In genomic region chr3:45923755-45924154, GRCh38 we compare ENCODE assay signal across 20 cellular contexts. TPM values are rescaled to one million over a fixed set of nuclear protein-coding genes. Genes with fewer than 3 reads are reported as not detected.
A peak's percentile ranks its signal among the peaks of the same experiment; 100 is the strongest.
DNase-seq lines count a peak whose midpoint lies in the region; ATAC-seq and TF ChIP-seq lines count a peak whose summit lies in the region.
"Had no signal": no experiment of that assay in that cellular context is flagged by ENCODE, and none has a peak within 500 bp of the region (broad histone marks: within the 10 kb centered on the region; RNA-seq: fewer than 3 reads in every experiment).

No MANE protein-coding gene starts in this region.

- no peaks in the 10 kb centered on the region for H4K20me1 ChIP-seq in DND-41 (ENCODE audit: insufficient read depth, low read length)

- no peaks in the 10 kb centered on the region for H3K9me3 Mint-ChIP-seq in CD4-positive, alpha-beta memory T cell
- H3K9me3 Mint-ChIP-seq: activated naive CD8-positive, alpha-beta T cell treated with anti-CD3 and anti-CD28 coated beads, Interleukin-2, amount 10 ng/mL, durations not matched to agents 7 days and 5 days; CD14-positive monocyte; nephron progenitor cell had no signal

- DNase-seq in DND-41 (no peak), HS-5 (ENCODE audit: low read depth) (peak; percentile 68), astrocyte of the spinal cord (ENCODE audit: low read depth, low spot score) (peak; percentile 35), iris pigment epithelial cell (ENCODE audit: low read depth) (peak; percentile 34), putamen (ENCODE audit: low spot score) (no peak), hypothalamus (lab: John Stamatoyannopoulos, UW) (no peak)
- no peak for DNase-seq in CD4-positive, alpha-beta memory T cell
- DNase-seq in activated CD4-positive, alpha-beta T cell treated with anti-CD3 and anti-CD28 coated beads for 4 hours = no peak
- DNase-seq: activated naive CD8-positive, alpha-beta T cell treated with anti-CD3 and anti-CD28 coated beads, Interleukin-2, amount 10 ng/mL, durations not matched to agents 7 days and 5 days; DMS79 treated with DMSO at 0.1 percent for 48 hours; NCI-H1436; NCI-H345; nephron progenitor cell; stimulated activated CD4-positive, alpha-beta T cell treated with anti-CD3 and anti-CD28 coated beads, Interleukin-2, amount 100 ng/mL, for 48 hours; WERI-Rb-1 had no signal

- TF ChIP-seq CTCF in DND-41 (IDR thresholded peaks at IDR 0.05; ENCODE audit: borderline replicate concordance, extremely low read depth, low read length, poor library complexity, severe bottlenecking) (no peak), astrocyte of the spinal cord (IDR thresholded peaks at IDR 0.05; ENCODE audit: low read depth, low read length) (no peak)

- no peak overlapping the region for H2AFZ ChIP-seq in DND-41 (ENCODE audit: low read depth, low read length)

- H3K27ac Mint-ChIP-seq in CD4-positive, alpha-beta memory T cell = peak overlapping the region in 1 of 7 donors; percentile 79
- H3K27ac Mint-ChIP-seq: activated naive CD8-positive, alpha-beta T cell treated with anti-CD3 and anti-CD28 coated beads, Interleukin-2, amount 10 ng/mL, durations not matched to agents 7 days and 5 days had no signal

- H3K4me3 ChIP-seq in DND-41 (ENCODE audit: low read depth in 1 of 2, low read length in 2 of 2) (no peak overlapping the region), astrocyte of the spinal cord (ENCODE audit: low read depth, low read length) (no peak overlapping the region)
- no peak overlapping the region for H3K4me3 ChIP-seq in CD4-positive, alpha-beta memory T cell (ENCODE audit: low read length in 2 of 2)
- H3K4me3 ChIP-seq: lung, tibial artery had no signal

- H3K27me3 Mint-ChIP-seq in CD4-positive, alpha-beta memory T cell = no peaks in the 10 kb centered on the region
- H3K27me3 Mint-ChIP-seq: activated naive CD8-positive, alpha-beta T cell treated with anti-CD3 and anti-CD28 coated beads, Interleukin-2, amount 10 ng/mL, durations not matched to agents 7 days and 5 days had no signal

- H3K36me3 Mint-ChIP-seq in CD4-positive, alpha-beta memory T cell = peaks cover 61 to 82% of the 10 kb centered on the region in 2 donors

- ATAC-seq in DND-41 (ENCODE audit: insufficient read depth, low read depth) = no peak
- ATAC-seq: esophagus mucosa, HepG2 had no signal

- H3K27me3 ChIP-seq in DND-41 (ENCODE audit: insufficient read depth, low read length, poor library complexity) = no peaks in the 10 kb centered on the region
- no peaks in the 10 kb centered on the region for H3K27me3 ChIP-seq in CD4-positive, alpha-beta memory T cell (ENCODE audit: insufficient read depth, low read length)
- H3K27me3 ChIP-seq: tibial artery had no signal

- no peak overlapping the region for H3K9ac ChIP-seq in DND-41 (ENCODE audit: low read depth, low read length)

- H3K36me3 ChIP-seq in DND-41 (ENCODE audit: insufficient read depth, low read length) = peaks cover 91% of the 10 kb centered on the region
- peaks cover 38% of the 10 kb centered on the region for H3K36me3 ChIP-seq in CD4-positive, alpha-beta memory T cell (ENCODE audit: insufficient read depth, low read length)

- peak overlapping the region; percentile 99 for H3K27ac ChIP-seq in DND-41 (ENCODE audit: low read length)
- H3K27ac ChIP-seq in CD4-positive, alpha-beta memory T cell (ENCODE audit: low read depth, low read length) = no peak overlapping the region
- H3K27ac ChIP-seq: tibial artery, WERI-Rb-1 had no signal

- H3K4me1 ChIP-seq in DND-41 (ENCODE audit: insufficient read depth, low read length) = peaks cover 64% of the 10 kb centered on the region
- peaks cover 4% of the 10 kb centered on the region for H3K4me1 ChIP-seq in CD4-positive, alpha-beta memory T cell (ENCODE audit: insufficient read depth, low read length)
- H3K4me1 ChIP-seq: tibial artery had no signal

- intact Hi-C loops in CD4-positive, alpha-beta memory T cell (cut with micrococcal nuclease) = no loop called here

- H3K79me2 ChIP-seq in DND-41 (ENCODE audit: insufficient read depth, low read length) = peaks cover 96% of the 10 kb centered on the region

- no peaks in the 10 kb centered on the region for H3K9me3 ChIP-seq in DND-41 (ENCODE audit: insufficient read depth, low read length, severe bottlenecking)
- no peaks in the 10 kb centered on the region for H3K9me3 ChIP-seq in CD4-positive, alpha-beta memory T cell (ENCODE audit: control insufficient read depth in 1 of 2, low read length in 2 of 2)
- H3K9me3 ChIP-seq: tibial artery had no signal

- POLR2A ChIA-PET in CD4-positive, alpha-beta memory T cell (lab: Charles Lee; ENCODE audit: partially characterized antibody) = interaction anchor here (0.7 to 1.9 kb wide), 3 partner anchors 11 to 55 kb away, joined by 3 to 4 read pairs (median 4); no protein-coding TSS in a partner anchor

- H3K4me1 Mint-ChIP-seq in CD4-positive, alpha-beta memory T cell = peaks cover 7 to 16% (median 12%) of the 10 kb centered on the region in 4 donors
- H3K4me1 Mint-ChIP-seq: CD14-positive monocyte, nephron progenitor cell had no signal

- CTCF ChIA-PET in CD4-positive, alpha-beta memory T cell (lab: Charles Lee; ENCODE audit: partially characterized antibody) = no interaction called here

- no peak overlapping the region for H3K4me2 ChIP-seq in DND-41 (ENCODE audit: insufficient read depth, low read length)

- in situ Hi-C loops in astrocyte of the spinal cord (cut with HindIII; ENCODE audit: low sequenced_read_pairs) = no loop called here

- H3K4me3 Mint-ChIP-seq in CD4-positive, alpha-beta memory T cell = no peak overlapping the region
- H3K4me3 Mint-ChIP-seq: activated naive CD8-positive, alpha-beta T cell treated with anti-CD3 and anti-CD28 coated beads, Interleukin-2, amount 10 ng/mL, durations not matched to agents 7 days and 5 days; CD14-positive monocyte; nephron progenitor cell had no signal

RNA-seq across cellular contexts. Expression of gene CXCR6, which starts 19.5 kb away (rescaled TPM):
- total RNA-seq in CD4-positive, alpha-beta memory T cell = 1 to 10 TPM; 8.6 to 9.6 TPM
- 10 to 100 TPM in 1 of 2 donors, 1 to 10 TPM in 1; 6.1 to 13.6 TPM for polyA plus RNA-seq in CD4-positive, alpha-beta memory T cell
- total RNA-seq: HepG2 had no signal
- polyA plus RNA-seq: HepG2 had no signal

RNA-seq across cellular contexts. Expression of gene CCR9, which starts 37.4 kb away (rescaled TPM):
- 1 to 10 TPM; 4.0 to 4.5 TPM for total RNA-seq in CD4-positive, alpha-beta memory T cell
- polyA plus RNA-seq in CD4-positive, alpha-beta memory T cell = 1 to 10 TPM; 3.9 to 4.4 TPM
- total RNA-seq: esophagus mucosa, HepG2 had no signal
- polyA plus RNA-seq: CD14-positive monocyte, HepG2 had no signal

Comparison
In these comparisons a context has a peak if more than half of its experiments do, and no peak if none do; other contexts are left out.
1. DNase-seq: peak in HS-5 (single experiment), astrocyte of the spinal cord (single experiment) and iris pigment epithelial cell (single experiment); none in DND-41 (single experiment), CD4-positive, alpha-beta memory T cell (0 of 5), putamen (single experiment), hypothalamus (0 of 51) and activated CD4-positive, alpha-beta T cell treated with anti-CD3 and anti-CD28 coated beads for 4 hours (0 of 2).